In the genomic region with DNA sequence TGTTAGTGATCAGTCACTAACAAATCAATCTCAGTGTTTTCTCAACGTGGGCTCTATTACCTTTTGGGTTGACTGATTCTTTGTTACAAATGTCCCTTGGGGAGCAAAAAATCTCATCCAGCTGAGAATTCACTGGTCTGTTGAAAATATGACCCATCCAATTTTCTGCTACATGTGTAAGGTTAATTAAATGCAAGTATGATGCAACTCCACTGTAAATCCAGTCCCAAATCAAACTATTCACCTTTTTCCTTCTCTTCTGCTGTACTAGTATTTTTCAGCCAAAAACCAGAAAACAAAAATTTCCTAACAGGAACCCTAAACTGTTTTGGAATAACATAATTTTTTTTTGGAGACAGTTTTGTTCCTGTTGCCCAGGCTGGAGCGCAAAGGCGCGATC, we compare ENCODE assay signal across 11 cellular contexts. TPM values are rescaled to one million over a fixed set of nuclear protein-coding genes. Genes with fewer than 3 reads are reported as not detected.
DNase-seq lines count a peak whose midpoint lies in the region; ATAC-seq, FAIRE-seq and TF ChIP-seq lines count a peak whose summit lies in the region.
"Had no signal": no experiment of that assay in that cellular context is flagged by ENCODE, and none has a peak within 500 bp of the region (broad histone marks: within the 10 kb centered on the region; RNA-seq: fewer than 3 reads in every experiment).

No MANE protein-coding gene starts in this region.

- H3K4me3 Mint-ChIP-seq in CD4-positive, alpha-beta T cell: peak overlapping the region; percentile 56

- H3K4me1 ChIP-seq in A549: peaks cover 28% of the 10 kb centered on the region
- H3K4me1 ChIP-seq in Panc1 (ENCODE audit: control insufficient read depth, insufficient read depth, low read length): peaks cover 16% of the 10 kb centered on the region

- FAIRE-seq in A549 (lab: Jason Lieb, UNC): no peak

- H3K9me3 ChIP-seq in A549: no peaks in the 10 kb centered on the region
- H3K9me3 ChIP-seq in CD4-positive, alpha-beta T cell (ENCODE audit: control insufficient read depth, low read length): no peaks in the 10 kb centered on the region
- H3K9me3 ChIP-seq in Panc1 (ENCODE audit: control insufficient read depth, insufficient read depth, low read depth, low read length): no peaks in the 10 kb centered on the region

- H3K36me3 ChIP-seq in Panc1 (ENCODE audit: control insufficient read depth, insufficient read depth, low read length): peaks cover 42% of the 10 kb centered on the region

- in situ Hi-C loops in Panc1 (cut with HindIII; ENCODE audit: low pct_unique_long_range_greater_than_20kb, low sequenced_read_pairs): no loop called here
- in situ Hi-C loops in GM13977 (cut with MboI; ENCODE audit: low pct_unique_long_range_greater_than_20kb, low sequenced_read_pairs, unreplicated experiment): no loop called here

- H3K4me2 ChIP-seq in A549: peak overlapping the region; percentile 99

- intact Hi-C loops in CD4-positive, alpha-beta T cell (cut with DNase I, micrococcal nuclease): loop anchor here in 1 of 2 experiments (5.0 to 10.0 kb wide), 6 partner anchors 209 to 1926 kb away; a partner anchor contains a TSS
- intact Hi-C loops in Panc1 (cut with micrococcal nuclease; ENCODE audit: unreplicated experiment): no loop called here

- no peak overlapping the region for H3K4me3 ChIP-seq in A549
- H3K4me3 ChIP-seq in Panc1 (ENCODE audit: low read depth in 2 of 2, low read length in 2 of 2): no peak overlapping the region

- CTCF ChIA-PET in A549 (lab: Yijun Ruan, JAX): interaction anchor here (1.1 kb wide), 2 partner anchors 11 to 153 kb away, joined by 3 read pairs; no protein-coding TSS in a partner anchor
- CTCF ChIA-PET in CD4-positive, alpha-beta T cell (lab: Charles Lee): interaction anchor here (1.1 kb wide), 1 partner anchor 19 kb away, joined by 3 read pairs; no protein-coding TSS in a partner anchor
- CTCF ChIA-PET in Panc1 (lab: Charles Lee): no interaction called here

- TF ChIP-seq CTCF in A549 (IDR thresholded peaks at IDR 0.05) (no peak), Panc1 (IDR thresholded peaks at IDR 0.05) (no peak), GM13977 (IDR thresholded peaks at IDR 0.05; ENCODE audit: extremely low read depth, insufficient read depth, missing control alignments) (no peak)
- no peak for TF ChIP-seq CTCF in CD4-positive, alpha-beta T cell (IDR thresholded peaks at IDR 0.05)

- peaks cover 92% of the 10 kb centered on the region for H3K4me1 Mint-ChIP-seq in CD4-positive, alpha-beta T cell (ENCODE audit: low read depth)

- no peak for TF ChIP-seq EP300 in A549 (IDR thresholded peaks at IDR 0.05)

- TF ChIP-seq POLR2A in A549 (IDR thresholded peaks at IDR 0.05; ENCODE audit: low read length): no peak

- no peaks in the 10 kb centered on the region for H3K27me3 Mint-ChIP-seq in CD4-positive, alpha-beta T cell

- WGBS in A549 (ENCODE audit: missing lambda C conversion rate): 92% methylated on average over 4 of the region's 4 CpGs

- H3K27me3 ChIP-seq in CD4-positive, alpha-beta T cell (ENCODE audit: control insufficient read depth, insufficient read depth, low read length): no peaks in the 10 kb centered on the region
- no peaks in the 10 kb centered on the region for H3K27me3 ChIP-seq in Panc1 (ENCODE audit: control insufficient read depth, insufficient read depth, low read length)

- no peak for ATAC-seq in A549
- ATAC-seq in CD4-positive, alpha-beta T cell (ENCODE audit: poor library complexity): no peak
- no peak for ATAC-seq in Panc1
- ATAC-seq in GM21737 (IDR thresholded peaks at IDR 0.05; ENCODE audit: unreplicated experiment): no peak

- H3K27ac Mint-ChIP-seq in CD4-positive, alpha-beta T cell: peak overlapping the region; percentile 99

- POLR2A ChIA-PET in A549 (lab: Yijun Ruan, JAX) (no interaction called here), Panc1 (lab: Charles Lee) (no interaction called here)
- POLR2A ChIA-PET in CD4-positive, alpha-beta T cell (lab: Charles Lee): no interaction called here

- no peak overlapping the region for H3K27ac ChIP-seq in A549
- no peak overlapping the region for H3K27ac ChIP-seq in CD4-positive, alpha-beta T cell (ENCODE audit: low read depth, low read length)
- peak overlapping the region; percentile 39; the same call in 1 of the 2 replicates for H3K27ac ChIP-seq in Panc1 (ENCODE audit: low read length)

- no TSS peak for BruUV-seq in Panc1 (replicated peaks; lab: Mats Ljungman, UMichigan)

- DNase-seq in A549 (ENCODE audit: low read depth in 1 of 2, low spot score in 1 of 2) (no peak), Panc1 (ENCODE audit: low read depth, low spot score) (no peak), dedifferentiated amniotic fluid mesenchymal stem cell (ENCODE audit: extremely low spot score) (peak; percentile 21), NCI-H2171 treated with DMSO at 0.1 percent for 48 hours (lab: John Stamatoyannopoulos, UW) (no peak), AG20443 (ENCODE audit: low spot score) (no peak), GM13977 (ENCODE audit: low spot score) (no peak)
- DNase-seq in CD4-positive, alpha-beta T cell: no peak
- DNase-seq: islet precursor cell, NCI-H1105 treated with DMSO at 0.1 percent for 48 hours, NCI-H446 had no signal

- TF ChIP-seq RAD21 in A549 (conservative IDR thresholded peaks at IDR 0.05 in 1 of 2, IDR thresholded peaks at IDR 0.05 in 1 of 2): no peak

- peaks cover 77% of the 10 kb centered on the region for H3K36me3 Mint-ChIP-seq in CD4-positive, alpha-beta T cell (ENCODE audit: low read depth)

- no peaks in the 10 kb centered on the region for H3K9me3 Mint-ChIP-seq in CD4-positive, alpha-beta T cell

TF ChIP-seq in A549, 52 proteins besides CTCF, POLR2A, EP300 and RAD21:
- TF ChIP-seq FOXS1 (CRISPR knock-in tag; IDR thresholded peaks at IDR 0.05): no peak
- TF ChIP-seq, protein P1, sequence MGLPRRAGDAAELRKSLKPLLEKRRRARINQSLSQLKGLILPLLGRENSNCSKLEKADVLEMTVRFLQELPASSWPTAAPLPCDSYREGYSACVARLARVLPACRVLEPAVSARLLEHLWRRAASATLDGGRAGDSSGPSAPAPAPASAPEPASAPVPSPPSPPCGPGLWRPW (IDR thresholded peaks at IDR 0.05): no peak
- TF ChIP-seq, protein P2, sequence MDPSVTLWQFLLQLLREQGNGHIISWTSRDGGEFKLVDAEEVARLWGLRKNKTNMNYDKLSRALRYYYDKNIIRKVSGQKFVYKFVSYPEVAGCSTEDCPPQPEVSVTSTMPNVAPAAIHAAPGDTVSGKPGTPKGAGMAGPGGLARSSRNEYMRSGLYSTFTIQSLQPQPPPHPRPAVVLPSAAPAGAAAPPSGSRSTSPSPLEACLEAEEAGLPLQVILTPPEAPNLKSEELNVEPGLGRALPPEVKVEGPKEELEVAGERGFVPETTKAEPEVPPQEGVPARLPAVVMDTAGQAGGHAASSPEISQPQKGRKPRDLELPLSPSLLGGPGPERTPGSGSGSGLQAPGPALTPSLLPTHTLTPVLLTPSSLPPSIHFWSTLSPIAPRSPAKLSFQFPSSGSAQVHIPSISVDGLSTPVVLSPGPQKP (IDR thresholded peaks at IDR 0.05; ENCODE audit: low read depth, low read length): no peak
- no peak for TF ChIP-seq KDM1A (IDR thresholded peaks at IDR 0.05; ENCODE audit: low read depth)
- TF ChIP-seq CHD2 (IDR thresholded peaks at IDR 0.05; ENCODE audit: low read length, partially characterized antibody): no peak
- 0 out of 4 replicates have a peak, but pooled peaks of 1 of the 2 experiments have one; percentile 12 for TF ChIP-seq CEBPB (IDR thresholded peaks at IDR 0.05)

RNA-seq across cellular contexts. Expression of a gene that starts 2.2 kb away (rescaled TPM):
- polyA plus RNA-seq in A549 (2011; rRNA removed): 302 and 377 TPM in 2 replicates
- polyA plus RNA-seq in A549 (2012; cell fraction: cytosol; rRNA removed): 211 and 220 TPM in 2 replicates
- 49.9 and 82.8 TPM in 2 replicates for polyA plus RNA-seq in A549 (2012; cell fraction: nucleus; rRNA removed)
- 538 to 588 TPM (median 562 TPM) in 3 replicates for polyA plus RNA-seq in A549 (2017; fragmentation: RNase III; extraction: RNeasy Plus Mini Kit Qiagen cat#74134 plus additional on column Dnase treatment)
- polyA minus RNA-seq in A549 (2011; rRNA and poly(A)+ RNA removed): 141 and 143 TPM in 2 replicates
- 10 to 100 TPM; 87.0 to 96.3 TPM for total RNA-seq in CD4-positive, alpha-beta T cell
- 222 TPM for total RNA-seq in Panc1 (2021; ENCODE audit: unreplicated experiment)
- polyA plus RNA-seq in Panc1 (2012; ENCODE audit: insufficient read length): 266 TPM

RNA-seq across cellular contexts. Expression of a gene that starts 2.6 kb away (rescaled TPM):
- 116 and 125 TPM in 2 replicates for polyA plus RNA-seq in A549 (2011; rRNA removed)
- 29.1 and 37.7 TPM in 2 replicates for polyA plus RNA-seq in A549 (2012; cell fraction: cytosol; rRNA removed)
- polyA plus RNA-seq in A549 (2012; cell fraction: nucleus; rRNA removed): 20.6 and 28.0 TPM in 2 replicates
- 40.6 to 42.1 TPM (median 41.7 TPM) in 3 replicates for polyA plus RNA-seq in A549 (2017; fragmentation: RNase III; extraction: RNeasy Plus Mini Kit Qiagen cat#74134 plus additional on column Dnase treatment)
- 247 and 265 TPM in 2 replicates for polyA minus RNA-seq in A549 (2011; rRNA and poly(A)+ RNA removed)
- 10 to 100 TPM; 19.5 to 20.5 TPM for total RNA-seq in CD4-positive, alpha-beta T cell
- 63.4 TPM for total RNA-seq in Panc1 (2021; ENCODE audit: unreplicated experiment)
- 25.3 TPM for polyA plus RNA-seq in Panc1 (2012; ENCODE audit: insufficient read length)
